In the genomic region with DNA sequence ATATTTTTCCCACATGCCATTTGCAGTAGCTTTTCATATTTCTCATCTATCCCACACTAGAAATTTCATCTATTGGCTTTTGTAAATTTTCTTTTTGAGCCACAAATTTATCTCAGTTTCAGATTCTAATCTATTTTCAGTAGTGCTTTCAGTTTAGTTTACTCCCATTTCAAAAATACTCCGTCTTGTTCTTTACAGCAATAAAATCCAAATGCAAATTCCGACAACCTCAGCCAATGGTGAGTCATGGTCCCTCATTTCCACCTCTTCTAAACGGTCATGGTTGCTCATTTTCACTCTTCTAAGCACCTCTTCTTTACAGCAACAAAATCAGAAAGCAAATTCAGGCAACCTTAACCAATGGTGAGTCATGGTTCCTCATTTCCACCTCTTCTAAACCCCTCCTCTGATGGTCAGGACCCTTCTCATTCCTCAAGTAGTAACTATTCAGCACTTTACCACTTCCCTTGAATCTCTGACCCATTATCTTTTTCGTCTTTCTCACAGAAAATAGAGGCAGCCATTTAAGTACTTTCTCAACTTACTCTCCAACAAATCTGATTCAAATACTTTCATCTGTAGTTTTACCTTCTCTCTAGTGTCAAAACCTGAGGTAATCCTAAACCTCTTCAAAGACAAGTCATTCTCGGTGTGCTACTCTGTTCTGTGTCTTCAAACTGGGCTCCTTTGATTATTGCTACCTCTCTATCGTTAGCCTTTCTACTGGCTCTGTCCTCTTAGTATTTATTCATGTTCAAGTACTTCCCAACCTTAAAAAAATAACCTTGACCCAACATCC, we compare ENCODE assay signal across 1 cellular context.
TF ChIP-seq lines count a peak whose summit lies in the region.

No MANE protein-coding gene starts in this region.

TF ChIP-seq in GM12878, 131 proteins besides CTCF, POLR2A, EP300 and RAD21 (continued from another document and continues in another):
- TF ChIP-seq MYB (IDR thresholded peaks at IDR 0.05; ENCODE audit: borderline replicate concordance, low read depth, low read length) (no peak), TCF12 (IDR thresholded peaks at IDR 0.05; ENCODE audit: low read depth, low read length) (no peak), RFX5 (IDR thresholded peaks at IDR 0.05; ENCODE audit: low read depth, low read length) (no peak), NR2F1 (conservative IDR thresholded peaks at IDR 0.05) (0 out of 2 replicates have a peak, but pooled peaks have one; percentile 3), EGR1 (IDR thresholded peaks at IDR 0.05; ENCODE audit: borderline replicate concordance in 1 of 2, low read depth in 2 of 2, low read length in 2 of 2) (no peak), PML (IDR thresholded peaks at IDR 0.05; ENCODE audit: low read length) (peak; percentile 76), POLR2AphosphoS5 (IDR thresholded peaks at IDR 0.05; ENCODE audit: low read length) (peak; percentile 64; the same call in 1 of the 2 replicates), ZBTB11 (CRISPR knock-in tag; IDR thresholded peaks at IDR 0.05) (no peak), BHLHE40 (IDR thresholded peaks at IDR 0.05; ENCODE audit: borderline replicate concordance in 1 of 2, low read depth in 2 of 2, low read length in 1 of 2) (no peak), ZNF687 (IDR thresholded peaks at IDR 0.05) (no peak), TARDBP (IDR thresholded peaks at IDR 0.05; ENCODE audit: borderline replicate concordance) (no peak), SIN3A (IDR thresholded peaks at IDR 0.05; ENCODE audit: low read depth, low read length) (no peak), SREBF2 (IDR thresholded peaks at IDR 0.05; ENCODE audit: low read length) (no peak), JUND (IDR thresholded peaks at IDR 0.05; ENCODE audit: low read depth, low read length) (0 out of 2 replicates have a peak, but pooled peaks have one; percentile 5), IKZF2 (IDR thresholded peaks at IDR 0.05) (peak; percentile 51 to 62), NFYA (IDR thresholded peaks at IDR 0.05; ENCODE audit: borderline replicate concordance, low read depth, low read length) (no peak), NR2C1 (IDR thresholded peaks at IDR 0.05) (no peak), MAX (IDR thresholded peaks at IDR 0.05; ENCODE audit: low read depth, low read length) (no peak), ZBTB4 (CRISPR knock-in tag; IDR thresholded peaks at IDR 0.05) (no peak), STAT1 (conservative IDR thresholded peaks at IDR 0.05) (no peak), MLLT1 (IDR thresholded peaks at IDR 0.05) (peak; percentile 42; the same call in 1 of the 2 replicates), GATAD2B (conservative IDR thresholded peaks at IDR 0.05; ENCODE audit: low read depth) (no peak), TBL1XR1 (IDR thresholded peaks at IDR 0.05; ENCODE audit: low read depth, low read length) (peak; percentile 95), USF1 (IDR thresholded peaks at IDR 0.05; ENCODE audit: borderline replicate concordance, extremely low read length, insufficient read depth, low read depth, low read length) (no peak), CREB1 (IDR thresholded peaks at IDR 0.05; ENCODE audit: low read depth) (0 out of 2 replicates have a peak, but pooled peaks have one; percentile 32), MXI1 (IDR thresholded peaks at IDR 0.05; ENCODE audit: low read depth, low read length) (no peak), ZNF274 (IDR thresholded peaks at IDR 0.05; ENCODE audit: insufficient read depth, insufficient read length) (no peak), MEF2B (IDR thresholded peaks at IDR 0.05; ENCODE audit: partially characterized antibody, poor library complexity, severe bottlenecking) (peak; percentile 75), KDM1A (IDR thresholded peaks at IDR 0.05; ENCODE audit: borderline replicate concordance) (no peak), MTA2 (IDR thresholded peaks at IDR 0.05; ENCODE audit: low read depth) (peak; percentile 9; the same call in 1 of the 2 replicates), POU2F2 (IDR thresholded peaks at IDR 0.05; ENCODE audit: borderline replicate concordance, low read depth, low read length) (peak; percentile 95), SMC3 (IDR thresholded peaks at IDR 0.05; ENCODE audit: borderline replicate concordance, low read length) (no peak), CREM (IDR thresholded peaks at IDR 0.05; ENCODE audit: low read depth) (peak; percentile 43; the same call in 1 of the 2 replicates), ZZZ3 (IDR thresholded peaks at IDR 0.05; ENCODE audit: control insufficient read depth, insufficient read length, low read depth) (no peak), SUPT20H (IDR thresholded peaks at IDR 0.05; ENCODE audit: borderline replicate concordance, control insufficient read depth, low read depth, low read length) (no peak), ZNF622 (IDR thresholded peaks at IDR 0.05) (no peak), TCF7 (IDR thresholded peaks at IDR 0.05; ENCODE audit: borderline replicate concordance) (0 out of 2 replicates have a peak, but pooled peaks have one; percentile 8), FOS (IDR thresholded peaks at IDR 0.05; ENCODE audit: borderline replicate concordance, extremely low read depth, insufficient read length) (no peak), FOXK2 (IDR thresholded peaks at IDR 0.05) (no peak), EZH2 (IDR thresholded peaks at IDR 0.05; ENCODE audit: borderline replicate concordance, control insufficient read depth, low read depth, low read length) (no peak), ZNF207 (IDR thresholded peaks at IDR 0.05; ENCODE audit: borderline replicate concordance) (no peak), PKNOX1 (IDR thresholded peaks at IDR 0.05) (no peak), LARP7 (IDR thresholded peaks at IDR 0.05) (no peak), SREBF1 (IDR thresholded peaks at IDR 0.05; ENCODE audit: low read length) (no peak), NFIC (IDR thresholded peaks at IDR 0.05; ENCODE audit: low read depth, low read length) (peak; percentile 94), ATF7 (IDR thresholded peaks at IDR 0.05; ENCODE audit: low read depth) (peak; percentile 46)
- TF ChIP-seq, protein P1, sequence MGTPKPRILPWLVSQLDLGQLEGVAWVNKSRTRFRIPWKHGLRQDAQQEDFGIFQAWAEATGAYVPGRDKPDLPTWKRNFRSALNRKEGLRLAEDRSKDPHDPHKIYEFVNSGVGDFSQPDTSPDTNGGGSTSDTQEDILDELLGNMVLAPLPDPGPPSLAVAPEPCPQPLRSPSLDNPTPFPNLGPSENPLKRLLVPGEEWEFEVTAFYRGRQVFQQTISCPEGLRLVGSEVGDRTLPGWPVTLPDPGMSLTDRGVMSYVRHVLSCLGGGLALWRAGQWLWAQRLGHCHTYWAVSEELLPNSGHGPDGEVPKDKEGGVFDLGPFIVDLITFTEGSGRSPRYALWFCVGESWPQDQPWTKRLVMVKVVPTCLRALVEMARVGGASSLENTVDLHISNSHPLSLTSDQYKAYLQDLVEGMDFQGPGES (IDR thresholded peaks at IDR 0.05) = no peak
